42 cellular contexts compared by ENCODE assay signal in the genomic region with DNA sequence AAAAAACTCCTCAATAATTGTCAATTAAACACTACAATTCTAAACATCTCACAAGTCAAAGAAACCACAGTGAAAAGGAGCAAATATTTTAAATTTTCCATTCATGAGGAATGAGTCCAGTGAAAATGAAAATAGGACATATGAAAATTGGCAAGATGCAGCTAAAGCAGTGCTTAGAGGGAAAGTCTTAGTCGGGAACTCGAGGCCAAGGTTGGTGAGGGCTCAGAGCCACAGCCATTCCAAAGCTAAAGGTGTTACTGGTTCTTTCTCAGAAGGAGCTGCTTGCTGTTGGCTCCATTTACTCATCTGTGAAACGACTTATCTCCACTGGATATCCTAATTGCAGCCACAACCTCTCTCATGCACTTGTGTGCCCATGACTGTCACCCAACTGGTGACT. TPM values are rescaled to one million over a fixed set of nuclear protein-coding genes. Genes with fewer than 3 reads are reported as not detected.
"Had no signal": no experiment of that assay in that cellular context is flagged by ENCODE, and none has a peak within 500 bp of the region (broad histone marks: within the 10 kb centered on the region; RNA-seq: fewer than 3 reads in every experiment).

No MANE protein-coding gene starts in this region.

- H3K27me3 ChIP-seq: adrenal gland, ascending aorta, body of pancreas, breast epithelium, cardiac muscle cell had no signal

- H3K27ac ChIP-seq: adrenal gland, ascending aorta, body of pancreas, brain microvascular endothelial cell, breast epithelium, cardiac muscle cell had no signal

- H3K27me3 Mint-ChIP-seq: activated T-helper 17 cell treated with anti-CD3 and anti-CD28 coated beads, Interleukin-2, amount 50 U/mL, for 72 hours had no signal

- H3K9me3 ChIP-seq: adrenal gland, body of pancreas had no signal

- H3K4me3 ChIP-seq: adrenal gland, ascending aorta, body of pancreas, breast epithelium, cardiac muscle cell had no signal

- H3K4me1 ChIP-seq: adrenal gland, ascending aorta, body of pancreas, breast epithelium had no signal

- H3K4me3 Mint-ChIP-seq: activated naive CD4-positive, alpha-beta T cell treated with anti-CD3 and anti-CD28 coated beads for 36 hours; activated naive CD4-positive, alpha-beta T cell treated with anti-CD3 and anti-CD28 coated beads, Interleukin-2, amount 10 ng/mL, durations not matched to agents 7 days and 5 days; activated naive CD4-positive, alpha-beta T cell treated with anti-CD3 and anti-CD28 coated beads, Interleukin-2, amount 50 U/mL, for 24 hours; activated naive CD8-positive, alpha-beta T cell; activated naive CD8-positive, alpha-beta T cell treated with anti-CD3 and anti-CD28 coated beads for 36 hours; activated naive CD8-positive, alpha-beta T cell treated with anti-CD3 and anti-CD28 coated beads, Interleukin-2, amount 10 ng/mL, durations not matched to agents 7 days and 5 days; activated naive CD8-positive, alpha-beta T cell treated with anti-CD3 and anti-CD28 coated beads, Interleukin-2, amount 50 U/mL, for 24 hours; activated T-cell treated with anti-CD3 and anti-CD28 coated beads, Interleukin-2, amount 50 U/mL, for 24 hours; activated T-cell treated with anti-CD3 and anti-CD28 coated beads, Interleukin-2, amount 50 U/mL, for 4 hours; activated T-cell treated with anti-CD3 and anti-CD28 coated beads, Interleukin-2, amount 50 U/mL, for 72 hours; activated T-helper 1 cell treated with anti-CD3 and anti-CD28 coated beads, Interleukin-12 subunit alpha, Interleukin-12 subunit beta, Interleukin-2, Interleukin-4 antibody, amounts not matched to agents 30 ng/mL and 10 ng/mL and 1 ng/mL, durations not matched to agents 14 hours and 24 hours and 36 hours; activated T-helper 17 cell treated with anti-CD3 and anti-CD28 coated beads, Interleukin-2, amount 50 U/mL, for 72 hours; brain; central memory CD8-positive, alpha-beta T cell had no signal

- FAIRE-seq: astrocyte had no signal

- H3K9me3 Mint-ChIP-seq: activated naive CD4-positive, alpha-beta T cell treated with anti-CD3 and anti-CD28 coated beads, Interleukin-2, amount 50 U/mL, for 24 hours; activated T-cell treated with anti-CD3 and anti-CD28 coated beads, Interleukin-2, amount 50 U/mL, for 24 hours; activated T-cell treated with anti-CD3 and anti-CD28 coated beads, Interleukin-2, amount 50 U/mL, for 4 hours; activated T-cell treated with anti-CD3 and anti-CD28 coated beads, Interleukin-2, amount 50 U/mL, for 72 hours; activated T-helper 17 cell treated with anti-CD3 and anti-CD28 coated beads, Interleukin-2, amount 50 U/mL, for 72 hours; central memory CD8-positive, alpha-beta T cell had no signal

- DNase-seq: activated effector memory CD4-positive, alpha-beta T cell treated with anti-CD3 and anti-CD28 coated beads, Interleukin-2, amount 50 U/mL, for 16 hours; activated effector memory CD4-positive, alpha-beta T cell treated with Interleukin-2 at 50 U/mL for 16 hours; activated gamma-delta T cell; activated gamma-delta T cell treated with Interleukin-2 at 50 U/mL for 16 hours; activated naive CD4-positive, alpha-beta T cell; activated naive CD4-positive, alpha-beta T cell treated with anti-CD3 and anti-CD28 coated beads for 36 hours; activated naive CD4-positive, alpha-beta T cell treated with anti-CD3 and anti-CD28 coated beads, Interleukin-2, amount 10 ng/mL, durations not matched to agents 7 days and 5 days; activated naive CD4-positive, alpha-beta T cell treated with anti-CD3 and anti-CD28 coated beads, Interleukin-2, amount 50 U/mL, for 16 hours; activated naive CD4-positive, alpha-beta T cell treated with Interleukin-2 at 50 U/mL for 16 hours; activated naive CD8-positive, alpha-beta T cell treated with anti-CD3 and anti-CD28 coated beads for 36 hours; activated naive CD8-positive, alpha-beta T cell treated with anti-CD3 and anti-CD28 coated beads, Interleukin-2, amount 10 ng/mL, durations not matched to agents 7 days and 5 days; activated naive CD8-positive, alpha-beta T cell treated with anti-CD3 and anti-CD28 coated beads, Interleukin-2, amount 50 U/mL, for 24 hours; activated T-cell treated with anti-CD3 and anti-CD28 coated beads for 4 hours; activated T-cell treated with anti-CD3 and anti-CD28 coated beads, Interleukin-2, amount 50 U/mL, for 1 hour; activated T-cell treated with anti-CD3 and anti-CD28 coated beads, Interleukin-2, amount 50 U/mL, for 24 hours; activated T-cell treated with anti-CD3 and anti-CD28 coated beads, Interleukin-2, amount 50 U/mL, for 4 hours; activated T-cell treated with anti-CD3 and anti-CD28 coated beads, Interleukin-2, amount 50 U/mL, for 48 hours; activated T-cell treated with anti-CD3 and anti-CD28 coated beads, Interleukin-2, amount 50 U/mL, for 72 hours; adrenal gland; amniotic stem cell; amygdala; anterior cingulate cortex; aorta; body of pancreas; brain microvascular endothelial cell; caudate nucleus; central memory CD4-positive, alpha-beta T cell; cerebellar nuclear complex had no signal

- H3K36me3 ChIP-seq: adrenal gland, ascending aorta, brain microvascular endothelial cell, breast epithelium, cardiac muscle cell had no signal

- ATAC-seq: activated naive CD4-positive, alpha-beta T cell treated with anti-CD3 and anti-CD28 coated beads, Interleukin-2, amount 50 U/mL, for 72 hours; activated naive CD8-positive, alpha-beta T cell treated with anti-CD3 and anti-CD28 coated beads, Interleukin-2, amount 50 U/mL, for 24 hours; activated T-cell treated with anti-CD3 and anti-CD28 coated beads, Interleukin-2, amount 50 U/mL, for 4 hours; activated T-cell treated with anti-CD3 and anti-CD28 coated beads, Interleukin-2, amount 50 U/mL, for 72 hours; activated T-helper 17 cell treated with anti-CD3 and anti-CD28 coated beads, Interleukin-2, amount 50 U/mL, for 72 hours; body of pancreas had no signal

- H3K36me3 Mint-ChIP-seq: activated naive CD4-positive, alpha-beta T cell treated with anti-CD3 and anti-CD28 coated beads, Interleukin-2, amount 10 ng/mL, durations not matched to agents 7 days and 5 days; activated naive CD4-positive, alpha-beta T cell treated with anti-CD3 and anti-CD28 coated beads, Interleukin-2, amount 50 U/mL, for 24 hours; activated naive CD8-positive, alpha-beta T cell; activated naive CD8-positive, alpha-beta T cell treated with anti-CD3 and anti-CD28 coated beads for 36 hours; activated naive CD8-positive, alpha-beta T cell treated with anti-CD3 and anti-CD28 coated beads, Interleukin-2, amount 10 ng/mL, durations not matched to agents 7 days and 5 days; brain had no signal

- H3K4me1 Mint-ChIP-seq: activated naive CD4-positive, alpha-beta T cell treated with anti-CD3 and anti-CD28 coated beads, Interleukin-2, amount 10 ng/mL, durations not matched to agents 7 days and 5 days; activated naive CD4-positive, alpha-beta T cell treated with anti-CD3 and anti-CD28 coated beads, Interleukin-2, amount 50 U/mL, for 24 hours; activated naive CD8-positive, alpha-beta T cell treated with anti-CD3 and anti-CD28 coated beads for 36 hours; activated naive CD8-positive, alpha-beta T cell treated with anti-CD3 and anti-CD28 coated beads, Interleukin-2, amount 10 ng/mL, durations not matched to agents 7 days and 5 days; activated naive CD8-positive, alpha-beta T cell treated with anti-CD3 and anti-CD28 coated beads, Interleukin-2, amount 50 U/mL, for 24 hours; activated T-helper 17 cell treated with anti-CD3 and anti-CD28 coated beads, Interleukin-2, amount 50 U/mL, for 72 hours; central memory CD8-positive, alpha-beta T cell had no signal

- H3K27ac Mint-ChIP-seq: activated naive CD4-positive, alpha-beta T cell treated with anti-CD3 and anti-CD28 coated beads for 36 hours; activated naive CD4-positive, alpha-beta T cell treated with anti-CD3 and anti-CD28 coated beads, Interleukin-2, amount 10 ng/mL, durations not matched to agents 7 days and 5 days; activated naive CD4-positive, alpha-beta T cell treated with anti-CD3 and anti-CD28 coated beads, Interleukin-2, amount 50 U/mL, for 24 hours; activated naive CD4-positive, alpha-beta T cell treated with anti-CD3 and anti-CD28 coated beads, Interleukin-2, amount 50 U/mL, for 72 hours; activated naive CD8-positive, alpha-beta T cell; activated naive CD8-positive, alpha-beta T cell treated with anti-CD3 and anti-CD28 coated beads for 36 hours; activated naive CD8-positive, alpha-beta T cell treated with anti-CD3 and anti-CD28 coated beads, Interleukin-2, amount 10 ng/mL, durations not matched to agents 7 days and 5 days; activated naive CD8-positive, alpha-beta T cell treated with anti-CD3 and anti-CD28 coated beads, Interleukin-2, amount 50 U/mL, for 24 hours; activated T-cell treated with anti-CD3 and anti-CD28 coated beads, Interleukin-2, amount 50 U/mL, for 24 hours; activated T-cell treated with anti-CD3 and anti-CD28 coated beads, Interleukin-2, amount 50 U/mL, for 72 hours; activated T-helper 1 cell treated with anti-CD3 and anti-CD28 coated beads, Interleukin-12 subunit alpha, Interleukin-12 subunit beta, Interleukin-2, Interleukin-4 antibody, amounts not matched to agents 30 ng/mL and 10 ng/mL and 1 ng/mL, durations not matched to agents 14 hours and 24 hours and 36 hours; activated T-helper 17 cell treated with anti-CD3 and anti-CD28 coated beads, Interleukin-2, amount 50 U/mL, for 72 hours; activated T-helper 2 cell treated with anti-CD3 and anti-CD28 coated beads, Interferon-gamma antibody, Interleukin-2, Interleukin-4, amounts not matched to agents 10 μg/mL and 5 μg/mL and 100 μg/mL, durations not matched to agents 14 hours and 24 hours and 36 hours; brain had no signal

RNA-seq across cellular contexts. Expression of a gene that starts 6.5 kb away (rescaled TPM):
- total RNA-seq: activated naive CD4-positive, alpha-beta T cell treated with anti-CD3 and anti-CD28 coated beads for 36 hours; activated naive CD4-positive, alpha-beta T cell treated with anti-CD3 and anti-CD28 coated beads, Interleukin-2, amount 50 U/mL, for 72 hours; activated naive CD8-positive, alpha-beta T cell treated with anti-CD3 and anti-CD28 coated beads for 36 hours; activated naive CD8-positive, alpha-beta T cell treated with anti-CD3 and anti-CD28 coated beads, Interleukin-2, amount 10 ng/mL, durations not matched to agents 7 days and 5 days; activated T-cell treated with anti-CD3 and anti-CD28 coated beads, Interleukin-2, amount 50 U/mL, for 4 hours; activated T-cell treated with anti-CD3 and anti-CD28 coated beads, Interleukin-2, amount 50 U/mL, for 72 hours; activated T-helper 1 cell treated with anti-CD3 and anti-CD28 coated beads, Interleukin-12 subunit alpha, Interleukin-12 subunit beta, Interleukin-2, Interleukin-4 antibody, amounts not matched to agents 30 ng/mL and 10 ng/mL and 1 ng/mL, durations not matched to agents 14 hours and 24 hours and 36 hours; activated T-helper 17 cell treated with anti-CD3 and anti-CD28 coated beads, Interleukin-2, amount 50 U/mL, for 72 hours; activated T-helper 2 cell treated with anti-CD3 and anti-CD28 coated beads, Interferon-gamma antibody, Interleukin-2, Interleukin-4, amounts not matched to agents 10 μg/mL and 5 μg/mL and 100 μg/mL, durations not matched to agents 14 hours and 24 hours and 36 hours; aorta; ascending aorta; astrocyte; body of pancreas; breast epithelium; cardiac muscle cell; cardiac septum; chondrocyte had no signal
- polyA plus RNA-seq: aorta, cardiac muscle cell had no signal
